10 cellular contexts compared by ENCODE assay signal in genomic region chr1:46528297-46528955, GRCh38. TPM values are rescaled to one million over a fixed set of nuclear protein-coding genes. Genes with fewer than 3 reads are reported as not detected.
DNase-seq lines count a peak whose midpoint lies in the region; ATAC-seq, FAIRE-seq and TF ChIP-seq lines count a peak whose summit lies in the region.
"Had no signal": no experiment of that assay in that cellular context is flagged by ENCODE, and none has a peak within 500 bp of the region (broad histone marks: within the 10 kb centered on the region; RNA-seq: fewer than 3 reads in every experiment).

No MANE protein-coding gene starts in this region.

- CTCF ChIA-PET in AG04450 (lab: Charles Lee), result interaction anchor here (0.7 to 6.5 kb wide), 30 partner anchors 9 to 197 kb away, joined by 3 to 159 read pairs (median 6); no protein-coding TSS in a partner anchor

- DNase-seq in AG04450 (ENCODE audit: low read depth, low spot score) (no peak), D721Med (ENCODE audit: insufficient read length, low spot score) (no peak), OCI-M1 (lab: John Stamatoyannopoulos, UW) (peak; percentile 40), fibroblast of peridontal ligament (ENCODE audit: extremely low read depth) (peak; percentile 45), mucosa of descending colon (no peak), RCC 7860 (ENCODE audit: low spot score) (no peak), mucosa of gallbladder (ENCODE audit: low spot score) (no peak)
- DNase-seq in central memory CD4-positive, alpha-beta T cell, result no peak

- no peaks in the 10 kb centered on the region for H3K36me3 ChIP-seq in mucosa of descending colon (ENCODE audit: low read depth)
- H3K36me3 ChIP-seq: heart left ventricle had no signal

- no peak for ATAC-seq in mucosa of descending colon

- peaks cover 64% of the 10 kb centered on the region for H3K27me3 ChIP-seq in AG04450 (ENCODE audit: control insufficient read depth, insufficient read depth, low read length)

- no peaks in the 10 kb centered on the region for H3K9me3 ChIP-seq in AG04450 (ENCODE audit: control insufficient read depth, insufficient read depth, low read length)
- H3K9me3 ChIP-seq in mucosa of descending colon, result no peaks in the 10 kb centered on the region
- H3K9me3 ChIP-seq: heart left ventricle had no signal

- intact Hi-C loops in mucosa of descending colon (cut with DNase I, micrococcal nuclease), result loop anchor here (2.0 to 10.0 kb wide), 3 partner anchors 52 to 81 kb away; no protein-coding TSS in a partner anchor

- peak; percentile 40 for TF ChIP-seq CTCF in AG04450 (IDR thresholded peaks at IDR 0.05; ENCODE audit: low read depth, low read length)
- peak; percentile 15 for TF ChIP-seq CTCF in D721Med (IDR thresholded peaks at IDR 0.05; ENCODE audit: insufficient read depth, missing control alignments)
- TF ChIP-seq CTCF in mucosa of descending colon (IDR thresholded peaks at IDR 0.05), result no peak

- H3K4me3 ChIP-seq in AG04450 (ENCODE audit: low read depth, low read length) (no peak overlapping the region), mucosa of descending colon (no peak overlapping the region)
- H3K4me3 ChIP-seq: coronary artery, heart left ventricle had no signal

- POLR2A ChIA-PET in AG04450 (lab: Yijun Ruan, JAX), result no interaction called here

- no peak overlapping the region for H3K27ac ChIP-seq in AG04450 (ENCODE audit: low read depth, low read length)
- H3K27ac ChIP-seq: coronary artery, heart left ventricle had no signal

- FAIRE-seq in D721Med (lab: Jason Lieb, UNC), result no peak
- FAIRE-seq in RCC 7860 (lab: Jason Lieb, UNC), result no peak

- no peaks in the 10 kb centered on the region for H3K4me1 ChIP-seq in mucosa of descending colon (ENCODE audit: low read depth)

RNA-seq across cellular contexts. Expression of gene KNCN, which starts 23.0 kb away (rescaled TPM):
- polyA plus RNA-seq in AG04450 (2011; rRNA removed), result not detected in 2 replicates
- polyA minus RNA-seq in AG04450 (2011; rRNA and poly(A)+ RNA removed), result not detected in 2 replicates
- total RNA-seq in mucosa of descending colon, result not detected
- not detected for total RNA-seq in mucosa of gallbladder
- total RNA-seq: heart left ventricle had no signal
- polyA plus RNA-seq: heart left ventricle had no signal

RNA-seq across cellular contexts. Expression of gene DMBX1, which starts 38.8 kb away (rescaled TPM):
- not detected in 2 replicates for polyA plus RNA-seq in AG04450 (2011; rRNA removed)
- not detected in 2 replicates for polyA minus RNA-seq in AG04450 (2011; rRNA and poly(A)+ RNA removed)
- not detected for total RNA-seq in mucosa of descending colon
- not detected for total RNA-seq in mucosa of gallbladder
- total RNA-seq: heart left ventricle had no signal
- polyA plus RNA-seq: heart left ventricle had no signal

Comparison
In these comparisons a context has a peak if more than half of its experiments do, and no peak if none do; other contexts are left out.
1. DNase-seq: peak in OCI-M1 (single experiment) and fibroblast of peridontal ligament (single experiment); none in AG04450 (single experiment), D721Med (single experiment), mucosa of descending colon (0 of 3), RCC 7860 (single experiment), mucosa of gallbladder (single experiment) and central memory CD4-positive, alpha-beta T cell (single experiment).